ENCODE assay signal across 28 cellular contexts in genomic region chr18:50358844-50359243, GRCh38. TPM values are rescaled to one million over a fixed set of nuclear protein-coding genes. Genes with fewer than 3 reads are reported as not detected.
"Had no signal": no experiment of that assay in that cellular context is flagged by ENCODE, and none has a peak within 500 bp of the region (broad histone marks: within the 10 kb centered on the region; RNA-seq: fewer than 3 reads in every experiment).

No MANE protein-coding gene starts in this region.

- DNase-seq: activated CD4-positive, alpha-beta T cell treated with anti-CD3 and anti-CD28 coated beads, Interleukin-2, amount 10 ng/mL, durations not matched to agents 24 days and 14 days; activated CD4-positive, alpha-beta T cell treated with anti-CD3 and anti-CD28 coated beads, Interleukin-2, amount 50 U/mL, for 4 hours; activated CD8-positive, alpha-beta T cell treated with anti-CD3 and anti-CD28 coated beads for 36 hours; activated gamma-delta T cell; activated naive CD4-positive, alpha-beta T cell treated with Interleukin-2 at 50 U/mL for 16 hours; activated naive CD8-positive, alpha-beta T cell treated with anti-CD3 and anti-CD28 coated beads, Interleukin-2, amount 10 ng/mL, durations not matched to agents 7 days and 5 days; activated T-cell treated with anti-CD3 and anti-CD28 coated beads, Interleukin-2, amount 50 U/mL, for 1 hour; amygdala; NCI-H1092 treated with DMSO at 0.1 percent for 48 hours; NCI-H1417; NCI-H146; NCI-H187; NCI-H2029 treated with DMSO at 0.1 percent for 48 hours; NCI-H2107; NCI-H2171; NCI-H510A; NCI-H526; NCI-H748 treated with DMSO at 0.1 percent for 48 hours; NK-92 treated with Interleukin-12 subunit alpha and Interleukin-12 subunit beta, amount 100 ng/mL, for 24 hours; PC-3; Peyer's patch; RPMI8226; SHP77 treated with DMSO at 0.1 percent for 48 hours; T-cell had no signal

- H3K4me1 ChIP-seq: ascending aorta, Peyer's patch had no signal

- H3K36me3 Mint-ChIP-seq: activated naive CD4-positive, alpha-beta T cell treated with anti-CD3 and anti-CD28 coated beads, Interleukin-2, amount 50 U/mL, for 24 hours; activated naive CD8-positive, alpha-beta T cell treated with anti-CD3 and anti-CD28 coated beads, Interleukin-2, amount 10 ng/mL, durations not matched to agents 7 days and 5 days; T-cell had no signal

- H3K4me3 Mint-ChIP-seq: activated CD4-positive, alpha-beta T cell treated with anti-CD3 and anti-CD28 coated beads, Interleukin-2, amount 10 ng/mL, durations not matched to agents 24 days and 14 days; activated CD8-positive, alpha-beta T cell treated with anti-CD3 and anti-CD28 coated beads for 36 hours; activated naive CD4-positive, alpha-beta T cell treated with anti-CD3 and anti-CD28 coated beads, Interleukin-2, amount 50 U/mL, for 24 hours; activated naive CD8-positive, alpha-beta T cell treated with anti-CD3 and anti-CD28 coated beads, Interleukin-2, amount 10 ng/mL, durations not matched to agents 7 days and 5 days; T-cell had no signal

- H3K27ac ChIP-seq: ascending aorta, Peyer's patch had no signal

- ATAC-seq: activated CD8-positive, alpha-beta T cell treated with anti-CD3 and anti-CD28 coated beads for 36 hours; PC-3; SK-N-SH treated with all-trans-retinoic acid at 6 μM for 48 hours; T-cell had no signal

- H3K9me3 Mint-ChIP-seq: activated CD4-positive, alpha-beta T cell treated with anti-CD3 and anti-CD28 coated beads, Interleukin-2, amount 10 ng/mL, durations not matched to agents 24 days and 14 days; activated CD8-positive, alpha-beta T cell treated with anti-CD3 and anti-CD28 coated beads for 36 hours; activated naive CD4-positive, alpha-beta T cell treated with anti-CD3 and anti-CD28 coated beads, Interleukin-2, amount 50 U/mL, for 24 hours; activated naive CD8-positive, alpha-beta T cell treated with anti-CD3 and anti-CD28 coated beads, Interleukin-2, amount 10 ng/mL, durations not matched to agents 7 days and 5 days; activated T-helper 2 cell treated with anti-CD3 and anti-CD28 coated beads, Interferon-gamma antibody, Interleukin-2, Interleukin-4, amounts not matched to agents 10 μg/mL and 5 μg/mL and 100 μg/mL, durations not matched to agents 14 hours and 24 hours and 36 hours; T-cell had no signal

- H3K4me3 ChIP-seq: ascending aorta, Peyer's patch had no signal

- H3K27ac Mint-ChIP-seq: activated CD4-positive, alpha-beta T cell treated with anti-CD3 and anti-CD28 coated beads, Interleukin-2, amount 10 ng/mL, durations not matched to agents 24 days and 14 days; activated CD8-positive, alpha-beta T cell treated with anti-CD3 and anti-CD28 coated beads for 36 hours; activated naive CD4-positive, alpha-beta T cell treated with anti-CD3 and anti-CD28 coated beads, Interleukin-2, amount 50 U/mL, for 24 hours; activated naive CD8-positive, alpha-beta T cell treated with anti-CD3 and anti-CD28 coated beads, Interleukin-2, amount 10 ng/mL, durations not matched to agents 7 days and 5 days; activated T-helper 2 cell treated with anti-CD3 and anti-CD28 coated beads, Interferon-gamma antibody, Interleukin-2, Interleukin-4, amounts not matched to agents 10 μg/mL and 5 μg/mL and 100 μg/mL, durations not matched to agents 14 hours and 24 hours and 36 hours; T-cell had no signal

- H3K27me3 ChIP-seq: ascending aorta, Peyer's patch had no signal

- H3K36me3 ChIP-seq: ascending aorta, Peyer's patch had no signal

- H3K9me3 ChIP-seq: ascending aorta, Peyer's patch had no signal

RNA-seq across cellular contexts. Expression of gene SKA1, which starts 16.0 kb away (rescaled TPM):
- total RNA-seq: ascending aorta had no signal
